11 cellular contexts compared by ENCODE assay signal in the genomic region with DNA sequence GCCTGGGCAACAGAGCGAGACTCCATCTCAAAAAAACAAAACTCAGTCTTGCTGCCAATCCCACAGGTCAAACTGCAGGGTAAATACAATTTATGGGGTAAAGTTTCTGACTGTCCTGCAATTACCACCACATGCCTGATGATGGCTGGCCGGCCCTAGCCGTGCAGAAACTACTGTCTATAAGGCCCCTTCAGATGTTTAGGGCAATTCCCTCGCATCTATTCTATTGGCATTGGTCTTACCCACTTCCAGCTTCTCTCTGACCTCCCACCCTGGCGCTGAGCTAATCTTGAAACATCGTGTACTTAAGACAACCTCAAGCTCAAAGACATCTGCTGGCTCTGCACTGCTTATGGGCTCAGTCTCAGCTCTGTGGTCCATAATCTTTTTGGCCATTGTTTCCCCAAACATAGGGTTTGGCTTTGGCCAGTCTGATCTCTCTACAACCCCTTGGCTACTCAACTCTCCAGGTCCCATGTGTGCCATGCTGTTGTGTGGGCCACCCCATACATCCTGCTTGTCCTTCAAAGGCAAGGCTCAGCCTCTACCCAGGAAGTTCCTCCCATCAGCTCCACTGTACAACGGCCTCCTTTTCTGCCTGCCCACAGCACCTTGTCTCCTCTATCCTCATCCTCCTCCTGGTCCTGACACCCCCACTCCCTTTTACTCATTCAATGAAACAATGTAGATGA. TPM values are rescaled to one million over a fixed set of nuclear protein-coding genes. Genes with fewer than 3 reads are reported as not detected.
DNase-seq lines count a peak whose midpoint lies in the region; ATAC-seq and TF ChIP-seq lines count a peak whose summit lies in the region.
"Had no signal": no experiment of that assay in that cellular context is flagged by ENCODE, and none has a peak within 500 bp of the region (broad histone marks: within the 10 kb centered on the region; RNA-seq: fewer than 3 reads in every experiment).

No MANE protein-coding gene starts in this region.

- in situ Hi-C loops in IMR-90 (cut with MboI; ENCODE audit: low sequenced_read_pairs) = no loop called here

- no peaks in the 10 kb centered on the region for H3K36me3 ChIP-seq in GM06990 (ENCODE audit: control insufficient read depth, insufficient read depth, low read length)
- peaks cover 6% of the 10 kb centered on the region; the same call in 1 of the 2 replicates for H3K36me3 ChIP-seq in IMR-90 (ENCODE audit: control insufficient read depth, insufficient read depth, low read length)
- H3K36me3 ChIP-seq in psoas muscle (ENCODE audit: insufficient read depth in 1 of 2, low read depth in 1 of 2) = no peaks in the 10 kb centered on the region
- H3K36me3 ChIP-seq: neutrophil had no signal

- DNase-seq in GM06990 (ENCODE audit: extremely low read depth, insufficient read length) = peak; percentile 57
- DNase-seq in IMR-90 = no peak
- DNase-seq in central memory CD8-positive, alpha-beta T cell (ENCODE audit: low spot score in 2 of 2) = no peak
- DNase-seq in psoas muscle = no peak
- DNase-seq in iPS-NIHi11 (ENCODE audit: low spot score) = no peak
- DNase-seq: activated gamma-delta T cell treated with Interleukin-2 at 50 U/mL for 16 hours, T-helper 9 cell had no signal

- no peak for TF ChIP-seq RAD21 in IMR-90 (IDR thresholded peaks at IDR 0.05; ENCODE audit: low read length)

- no peak overlapping the region for H4K5ac ChIP-seq in IMR-90 (ENCODE audit: low read depth, low read length)

- H3K9ac ChIP-seq in IMR-90 (ENCODE audit: low read depth, low read length) = no peak overlapping the region

- no peak overlapping the region for H2BK15ac ChIP-seq in IMR-90 (ENCODE audit: low read depth, low read length)

- no peaks in the 10 kb centered on the region for H3K27me3 Mint-ChIP-seq in central memory CD8-positive, alpha-beta T cell

- H3K18ac ChIP-seq in IMR-90 (ENCODE audit: low read depth, low read length) = no peak overlapping the region

- CTCF ChIA-PET in IMR-90 (lab: Yijun Ruan, JAX) = no interaction called here

- TF ChIP-seq CTCF in GM06990 (IDR thresholded peaks at IDR 0.05; ENCODE audit: insufficient read depth, low read length, poor library complexity, severe bottlenecking) (peak; percentile 24), IMR-90 (conservative IDR thresholded peaks at IDR 0.05; ENCODE audit: low read depth, low read length) (no peak), psoas muscle (IDR thresholded peaks at IDR 0.05) (no peak)

- no peaks in the 10 kb centered on the region for H3K9me3 ChIP-seq in IMR-90 (ENCODE audit: control insufficient read depth, insufficient read depth, low read length)
- no peaks in the 10 kb centered on the region for H3K9me3 ChIP-seq in psoas muscle
- H3K9me3 ChIP-seq: neutrophil had no signal

- BruUV-seq in IMR-90 (replicated peaks; lab: Mats Ljungman, UMichigan) = no TSS peak

- dilution Hi-C loops in IMR-90 (cut with HindIII; ENCODE audit: low sequenced_read_pairs, unreplicated experiment) = no loop called here

- no peaks in the 10 kb centered on the region for H3K9me3 Mint-ChIP-seq in central memory CD8-positive, alpha-beta T cell

- POLR2A ChIA-PET in IMR-90 (lab: Charles Lee; ENCODE audit: unreplicated experiment) = no interaction called here

- no peak overlapping the region for H2BK20ac ChIP-seq in IMR-90 (ENCODE audit: low read depth, low read length)

- ATAC-seq in IMR-90 (ENCODE audit: low read depth) (no peak), psoas muscle (no peak), GM21367 (IDR thresholded peaks at IDR 0.05; ENCODE audit: unreplicated experiment) (no peak), GM18870 (IDR thresholded peaks at IDR 0.05; ENCODE audit: unreplicated experiment) (no peak)
- ATAC-seq in central memory CD8-positive, alpha-beta T cell (replicated peaks; ENCODE audit: extremely low read depth, poor library complexity, severe bottlenecking) = no peak

- intact Hi-C loops in IMR-90 (cut with micrococcal nuclease) (no loop called here), psoas muscle (cut with DNase I) (no loop called here)

- H3K56ac ChIP-seq in IMR-90 (ENCODE audit: extremely low read depth, insufficient read depth, low read length) = no peak overlapping the region

- H3K27ac ChIP-seq in IMR-90 (ENCODE audit: insufficient read depth, low read length) (no peak overlapping the region), psoas muscle (peak overlapping the region; percentile 96)
- H3K27ac ChIP-seq: neutrophil had no signal

- H3K4ac ChIP-seq in IMR-90 (ENCODE audit: low read depth, low read length) = peak overlapping the region; percentile 7; the same call in 1 of the 2 replicates

- no peak overlapping the region for H2AK5ac ChIP-seq in IMR-90 (ENCODE audit: low read depth, low read length)

- peaks cover 50% of the 10 kb centered on the region for H4K20me1 ChIP-seq in IMR-90 (ENCODE audit: insufficient read depth, low read length)

- WGBS in IMR-90 (ENCODE audit: extremely low coverage in 2 of 2, insufficient read length in 1 of 2), 2 experiments = 83% methylated on average over 5 of the region's 7 CpGs; no CpG with 5 or more reads in 1 of the 2 experiments
- WGBS in psoas muscle, 3 donors = 83 to 89% (median 86%) methylated on average over 7 of the region's 7 CpGs

- no peak overlapping the region; the same call in 1 of the 2 replicates for H3K14ac ChIP-seq in IMR-90 (replicated peaks; ENCODE audit: low read depth, low read length)

- H3K4me3 ChIP-seq in GM06990 (replicated peaks; ENCODE audit: low read depth, low read length) (no peak overlapping the region), IMR-90 (ENCODE audit: insufficient read depth, low read depth, low read length) (no peak overlapping the region), psoas muscle (no peak overlapping the region)

- peaks cover 48 to 79% of the 10 kb centered on the region in 2 experiments for H3K79me1 ChIP-seq in IMR-90 (ENCODE audit: low read depth in 1 of 2, low read length in 2 of 2)

- no peak overlapping the region for H2AFZ ChIP-seq in IMR-90 (replicated peaks; ENCODE audit: low read length, poor library complexity)

- TF ChIP-seq POLR2A in IMR-90 (IDR thresholded peaks at IDR 0.05; ENCODE audit: low read depth, low read length) = no peak

- no peak overlapping the region for H4K8ac ChIP-seq in IMR-90 (ENCODE audit: low read depth in 2 of 2, low read length in 2 of 2)

- H3K27ac Mint-ChIP-seq in central memory CD8-positive, alpha-beta T cell (ENCODE audit: low read depth) = peak overlapping the region; percentile 47

- no peak overlapping the region for H3K4me2 ChIP-seq in IMR-90 (ENCODE audit: low read depth, low read length)

- no peak overlapping the region; the same call in 1 of the 2 replicates for H3K23ac ChIP-seq in IMR-90 (ENCODE audit: low read depth, low read length)

- H2AK9ac ChIP-seq in IMR-90 (replicated peaks; ENCODE audit: low read depth, low read length, poor library complexity) = peak overlapping the region; percentile 74

- peaks cover 73% of the 10 kb centered on the region for H3K4me1 Mint-ChIP-seq in central memory CD8-positive, alpha-beta T cell

- no peak overlapping the region for H2BK5ac ChIP-seq in IMR-90 (ENCODE audit: low read depth, low read length, poor library complexity, severe bottlenecking)

- H2BK120ac ChIP-seq in IMR-90 (ENCODE audit: low read depth, low read length) = no peak overlapping the region

- H4K91ac ChIP-seq in IMR-90 (ENCODE audit: insufficient read depth, low read depth, low read length) = no peak overlapping the region

- H3K4me3 Mint-ChIP-seq in central memory CD8-positive, alpha-beta T cell = no peak overlapping the region

- H3K4me1 ChIP-seq in IMR-90 (ENCODE audit: control insufficient read depth, insufficient read depth, low read length) (peaks cover 17% of the 10 kb centered on the region), psoas muscle (peaks cover 86% of the 10 kb centered on the region)

- H3K9me1 ChIP-seq in IMR-90 (ENCODE audit: insufficient read depth, low read length) = peaks cover 36% of the 10 kb centered on the region

- H3K27me3 ChIP-seq in GM06990 (replicated peaks; ENCODE audit: control insufficient read depth, insufficient read depth, low read length) (no peaks in the 10 kb centered on the region), IMR-90 (ENCODE audit: control insufficient read depth, insufficient read depth, low read length) (no peaks in the 10 kb centered on the region), psoas muscle (ENCODE audit: insufficient read depth in 3 of 3, low read length in 2 of 3) (no peaks in the 10 kb centered on the region)
- H3K27me3 ChIP-seq: neutrophil had no signal

- H3K36me3 Mint-ChIP-seq in central memory CD8-positive, alpha-beta T cell (ENCODE audit: insufficient read depth) = peaks cover 18% of the 10 kb centered on the region

TF ChIP-seq in IMR-90, 13 proteins besides CTCF, POLR2A, EP300 and RAD21 (continues in another document):
- TF ChIP-seq ELK1 (IDR thresholded peaks at IDR 0.05; ENCODE audit: borderline replicate concordance, low read depth, low read length) (no peak), RCOR1 (IDR thresholded peaks at IDR 0.05; ENCODE audit: insufficient replicate concordance, low read length) (no peak), USF2 (IDR thresholded peaks at IDR 0.05; ENCODE audit: low read depth, low read length) (no peak)

RNA-seq across cellular contexts. Expression of gene MAP3K14, which starts 16.6 kb away (rescaled TPM):
- total RNA-seq in IMR-90 (2012; rRNA removed) (3.6 and 4.1 TPM in 2 replicates), psoas muscle (10 to 100 TPM; 21.8 to 53.5 (median 30.1) TPM)
- polyA plus RNA-seq in IMR-90 (2012; rRNA removed) (19.9 and 21.7 TPM in 2 replicates), psoas muscle (10 to 100 TPM; 12.4 to 28.1 (median 24.6) TPM)
- 11.1 and 15.2 TPM in 2 replicates for polyA plus RNA-seq in IMR-90 (2012; cell fraction: cytosol; rRNA removed)
- polyA plus RNA-seq in IMR-90 (2012; cell fraction: nucleus; rRNA removed; ENCODE audit: low replicate concordance) = 52.0 and 95.3 TPM in 2 replicates

RNA-seq across cellular contexts. Expression of gene SPATA32, which starts 38.3 kb away (rescaled TPM):
- total RNA-seq in IMR-90 (2012; rRNA removed) = under 0.01 and 0.18 TPM in 2 replicates
- polyA plus RNA-seq in IMR-90 (2012; rRNA removed) = not detected in 2 replicates
- not detected in 2 replicates for polyA plus RNA-seq in IMR-90 (2012; cell fraction: cytosol; rRNA removed)
- polyA plus RNA-seq in IMR-90 (2012; cell fraction: nucleus; rRNA removed; ENCODE audit: low replicate concordance) = 0.09 TPM in 1 of 2 replicates, not detected in the other
- total RNA-seq in psoas muscle = under 1 TPM in 1 of 4 donors, not detected in 3; 0.11 TPM
- not detected for polyA plus RNA-seq in psoas muscle
- total RNA-seq: Daoy had no signal
